Comparison of ENCODE assay signal across 8 cellular contexts in the genomic region with DNA sequence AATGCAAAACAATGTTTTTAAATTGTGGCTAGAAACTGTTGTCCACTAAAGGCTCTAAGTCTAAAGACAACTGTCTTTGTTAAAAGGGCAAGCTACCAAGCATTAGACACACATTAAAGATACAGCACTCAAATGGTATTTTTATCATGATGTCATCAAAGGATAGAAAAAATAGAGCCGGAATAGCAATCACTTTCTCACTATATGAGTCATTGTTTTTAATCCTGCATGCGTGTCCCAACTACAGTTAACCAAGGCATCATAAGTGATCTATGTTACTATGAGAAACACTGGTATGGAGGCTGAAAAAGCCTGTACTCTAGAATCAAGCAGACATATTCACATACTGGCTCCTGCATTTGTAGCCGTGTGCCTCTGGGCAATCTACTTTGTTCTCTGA.
A peak's percentile ranks its signal among the peaks of the same experiment; 100 is the strongest.
DNase-seq lines count a peak whose midpoint lies in the region; ATAC-seq and TF ChIP-seq lines count a peak whose summit lies in the region.

No MANE protein-coding gene starts in this region.

- TF ChIP-seq POLR2A in erythroblast (IDR thresholded peaks at IDR 0.05; ENCODE audit: low read length) = peak; percentile 19

- ATAC-seq in GM18861 (IDR thresholded peaks at IDR 0.05; ENCODE audit: unreplicated experiment) (no peak), HG02885 (IDR thresholded peaks at IDR 0.05; ENCODE audit: poor library complexity, unreplicated experiment) (no peak), GM19324 (IDR thresholded peaks at IDR 0.05; ENCODE audit: low FRiP score, unreplicated experiment) (no peak)

- peak; percentile 69 for DNase-seq in GM03348 (ENCODE audit: low spot score)
- peak; percentile 75 for DNase-seq in OCI-M1 (lab: John Stamatoyannopoulos, UW)
- peak; percentile 44 to 49 for DNase-seq in erythroblast (lab: John Stamatoyannopoulos, UW)
- DNase-seq in retina = peak; percentile 16
- DNase-seq in NCI-H748 (lab: John Stamatoyannopoulos, UW; ENCODE audit: unreplicated experiment) = no peak
